Comparison of ENCODE assay signal across 12 cellular contexts in genomic region chr4:140096921-140097320, GRCh38. TPM values are rescaled to one million over a fixed set of nuclear protein-coding genes. Genes with fewer than 3 reads are reported as not detected.
DNase-seq lines count a peak whose midpoint lies in the region; ATAC-seq, FAIRE-seq and TF ChIP-seq lines count a peak whose summit lies in the region.
"Had no signal": no experiment of that assay in that cellular context is flagged by ENCODE, and none has a peak within 500 bp of the region (broad histone marks: within the 10 kb centered on the region; RNA-seq: fewer than 3 reads in every experiment).

No MANE protein-coding gene starts in this region.

- no peak overlapping the region for H4K8ac ChIP-seq in mesendoderm (ENCODE audit: low read depth, low read length)

- peak overlapping the region; percentile 58 for H2BK15ac ChIP-seq in mesendoderm (replicated peaks; ENCODE audit: low read depth)

- no peaks in the 10 kb centered on the region for H3K9me3 Mint-ChIP-seq in astrocyte (ENCODE audit: unreplicated experiment)
- H3K9me3 Mint-ChIP-seq: WTC11 had no signal

- peak overlapping the region; percentile 88 for H3K27ac Mint-ChIP-seq in astrocyte (ENCODE audit: unreplicated experiment)
- H3K27ac Mint-ChIP-seq: WTC11 had no signal

- no peak overlapping the region for H2AK5ac ChIP-seq in mesendoderm (ENCODE audit: low read length)

- no peak overlapping the region for H3K4ac ChIP-seq in mesendoderm (ENCODE audit: low read depth, low read length)

- no peak for TF ChIP-seq POLR2A in HepG2 (IDR thresholded peaks at IDR 0.05; ENCODE audit: insufficient read depth in 1 of 2, low read depth in 2 of 2, low read length in 2 of 2)

- H3K27me3 ChIP-seq in liver (ENCODE audit: control insufficient read depth in 4 of 4, insufficient read depth in 4 of 4, low read length in 3 of 4) = no peaks in the 10 kb centered on the region
- H3K27me3 ChIP-seq in HepG2 (ENCODE audit: control insufficient read depth in 1 of 2, insufficient read depth in 2 of 2, low read length in 2 of 2) = no peaks in the 10 kb centered on the region
- no peaks in the 10 kb centered on the region for H3K27me3 ChIP-seq in astrocyte (ENCODE audit: insufficient read depth, low read length)
- H3K27me3 ChIP-seq in mesendoderm (ENCODE audit: insufficient read depth, low read length, poor library complexity) = no peaks in the 10 kb centered on the region

- DNase-seq in HepG2 (ENCODE audit: low spot score) (no peak), astrocyte (ENCODE audit: low read depth) (no peak), mesendoderm (no peak), globus pallidus (ENCODE audit: low spot score) (no peak), HPDE6-E6E7 (ENCODE audit: extremely low spot score) (no peak), cortex of kidney (lab: John Stamatoyannopoulos, UW) (no peak)
- DNase-seq: NCI-H1048; NK-92 treated with Interleukin-12 subunit alpha and Interleukin-12 subunit beta, amount 100 ng/mL, for 24 hours had no signal

- no peak overlapping the region for H3K9ac ChIP-seq in liver (ENCODE audit: low read depth in 1 of 2, low read length in 2 of 2)
- no peak overlapping the region for H3K9ac ChIP-seq in HepG2 (ENCODE audit: insufficient read depth, low read depth, low read length)
- H3K9ac ChIP-seq in astrocyte (ENCODE audit: low read length) = peak overlapping the region; percentile 65
- no peak overlapping the region for H3K9ac ChIP-seq in mesendoderm (ENCODE audit: low read length)

- TF ChIP-seq CTCF in liver (IDR thresholded peaks at IDR 0.05; ENCODE audit: low read depth, low read length, missing input control) = no peak
- no peak for TF ChIP-seq CTCF in HepG2 (CRISPR knock-in tag; IDR thresholded peaks at IDR 0.05)
- no peak for TF ChIP-seq CTCF in astrocyte (IDR thresholded peaks at IDR 0.05; ENCODE audit: insufficient read depth, low read depth, low read length)

- H3K4me3 ChIP-seq in liver (ENCODE audit: low read depth in 1 of 3, low read length in 3 of 3) = no peak overlapping the region
- no peak overlapping the region for H3K4me3 ChIP-seq in HepG2 (replicated peaks in 1 of 3; ENCODE audit: insufficient read depth in 1 of 3, low read depth in 2 of 3, low read length in 3 of 3)
- H3K4me3 ChIP-seq in astrocyte (ENCODE audit: insufficient read depth, low read depth, low read length) = no peak overlapping the region
- H3K4me3 ChIP-seq in mesendoderm (ENCODE audit: low read length) = no peak overlapping the region

- no peak for TF ChIP-seq EP300 in HepG2 (IDR thresholded peaks at IDR 0.05; ENCODE audit: low read depth in 2 of 2, low read length in 2 of 2)
- no peak for TF ChIP-seq EP300 in HepG2 (CRISPR knock-in tag; IDR thresholded peaks at IDR 0.05; ENCODE audit: borderline replicate concordance)

- peaks cover 8% of the 10 kb centered on the region for H3K36me3 Mint-ChIP-seq in astrocyte (ENCODE audit: low read depth, unreplicated experiment)
- H3K36me3 Mint-ChIP-seq: WTC11 had no signal

- H4K5ac ChIP-seq in mesendoderm (ENCODE audit: low read length) = no peak overlapping the region

- H3K56ac ChIP-seq in mesendoderm (ENCODE audit: low read length) = peak overlapping the region; percentile 25

- 66% methylated on average over 2 of the region's 2 CpGs for WGBS in liver
- WGBS in HepG2 (ENCODE audit: low lambda C conversion rate) = 40% methylated on average over 2 of the region's 2 CpGs
- WGBS in mesendoderm (ENCODE audit: extremely low coverage, insufficient coverage, low lambda C conversion rate) = no CpG with 5 or more reads among the region's 2 CpGs

- H3K36me3 ChIP-seq in liver (ENCODE audit: control insufficient read depth in 4 of 4, insufficient read depth in 3 of 4, low read depth in 1 of 4, low read length in 3 of 4) (no peaks in the 10 kb centered on the region), HepG2 (replicated peaks in 1 of 2; ENCODE audit: control insufficient read depth in 1 of 2, insufficient read depth in 2 of 2, low read length in 2 of 2) (no peaks in the 10 kb centered on the region), astrocyte (ENCODE audit: insufficient read depth, low read length) (no peaks in the 10 kb centered on the region), mesendoderm (ENCODE audit: control insufficient read depth, insufficient read depth, low read length) (no peaks in the 10 kb centered on the region)

- H2BK120ac ChIP-seq in mesendoderm (ENCODE audit: low read depth, low read length) = no peak overlapping the region

- no peak overlapping the region for H3K4me2 ChIP-seq in HepG2 (ENCODE audit: low read depth, low read length)
- peak overlapping the region; percentile 60 for H3K4me2 ChIP-seq in astrocyte (ENCODE audit: low read length)
- H3K4me2 ChIP-seq in mesendoderm (ENCODE audit: low read length) = no peak overlapping the region

- H3K79me2 ChIP-seq in HepG2 (ENCODE audit: insufficient read depth, low read length) (no peaks in the 10 kb centered on the region), astrocyte (ENCODE audit: insufficient read depth, low read length) (no peaks in the 10 kb centered on the region), mesendoderm (ENCODE audit: control insufficient read depth, insufficient read depth, low read length) (peaks cover 4% of the 10 kb centered on the region)

- CTCF ChIA-PET in HepG2 (lab: Yijun Ruan, JAX; ENCODE audit: low intra/inter-chr PET ratio, low total read pairs) = no interaction called here

- H3K9me3 ChIP-seq in liver (ENCODE audit: control insufficient read depth in 4 of 4, low read length in 3 of 4) (no peaks in the 10 kb centered on the region), HepG2 (ENCODE audit: low read length) (no peaks in the 10 kb centered on the region), astrocyte (ENCODE audit: insufficient read depth, low read depth, low read length) (no peaks in the 10 kb centered on the region)

- H3K4me1 ChIP-seq in liver (ENCODE audit: control insufficient read depth in 4 of 4, insufficient read depth in 4 of 4, low read length in 3 of 4) (peaks cover 7 to 21% (median 13%) of the 10 kb centered on the region in 4 donors), HepG2 (ENCODE audit: insufficient read depth, low read length) (no peaks in the 10 kb centered on the region), astrocyte (ENCODE audit: insufficient read depth, low read length) (peaks cover 66% of the 10 kb centered on the region), mesendoderm (ENCODE audit: control insufficient read depth, low read depth, low read length) (peaks cover 43% of the 10 kb centered on the region)

- peak overlapping the region; percentile 2 for H2BK5ac ChIP-seq in mesendoderm (ENCODE audit: low read length)

- intact Hi-C loops in HepG2 (cut with micrococcal nuclease; ENCODE audit: unreplicated experiment) = no loop called here

- no peak for TF ChIP-seq RAD21 in liver (IDR thresholded peaks at IDR 0.05)
- TF ChIP-seq RAD21 in HepG2 (CRISPR knock-in tag; IDR thresholded peaks at IDR 0.05) = no peak

- H3K79me1 ChIP-seq in mesendoderm (ENCODE audit: low read length) = peaks cover 9% of the 10 kb centered on the region

- peak overlapping the region; percentile 77 for H3K18ac ChIP-seq in mesendoderm (ENCODE audit: low read length)

- ATAC-seq in HepG2 = no peak
- ATAC-seq in GM21526 (IDR thresholded peaks at IDR 0.05; ENCODE audit: low FRiP score, unreplicated experiment) = no peak
- ATAC-seq: WTC11 had no signal

- no peak overlapping the region for H3K23ac ChIP-seq in mesendoderm (ENCODE audit: low read length)

- peaks cover 73% of the 10 kb centered on the region for H3K4me1 Mint-ChIP-seq in astrocyte (ENCODE audit: low read depth, unreplicated experiment)

- H3K27me3 Mint-ChIP-seq in astrocyte (ENCODE audit: low read depth, unreplicated experiment) = no peaks in the 10 kb centered on the region

- in situ Hi-C loops in HepG2 (cut with HindIII; ENCODE audit: extremely low pct_ligation_motif_present, low pct_unique_long_range_greater_than_20kb) = no loop called here

- POLR2A ChIA-PET in HepG2 (lab: Yijun Ruan, JAX) = no interaction called here

- FAIRE-seq in HepG2 (lab: Jason Lieb, UNC) (no peak), astrocyte (lab: Jason Lieb, UNC) (no peak)
- FAIRE-seq: D721Med had no signal

- H2AFZ ChIP-seq in HepG2 (ENCODE audit: low read length) = no peak overlapping the region
- H2AFZ ChIP-seq in astrocyte (ENCODE audit: low read depth, low read length) = no peak overlapping the region

- peak overlapping the region; percentile 15 for H3K4me3 Mint-ChIP-seq in astrocyte (ENCODE audit: unreplicated experiment)
- H3K4me3 Mint-ChIP-seq: WTC11 had no signal

- peak overlapping the region; percentile 17 to 52 for H3K27ac ChIP-seq in liver (ENCODE audit: low read depth in 1 of 2, low read length in 2 of 2)
- no peak overlapping the region for H3K27ac ChIP-seq in HepG2 (ENCODE audit: extremely low read length, insufficient read depth, low read length)
- peak overlapping the region; percentile 92 for H3K27ac ChIP-seq in astrocyte (ENCODE audit: low read depth, low read length)
- H3K27ac ChIP-seq in mesendoderm (ENCODE audit: low read depth, low read length) = no peak overlapping the region

- no TSS peak for BruUV-seq in HepG2 (replicated peaks; lab: Mats Ljungman, UMichigan)

- H4K20me1 ChIP-seq in HepG2 (ENCODE audit: insufficient read depth, low read length) = no peaks in the 10 kb centered on the region
- no peaks in the 10 kb centered on the region for H4K20me1 ChIP-seq in astrocyte (ENCODE audit: insufficient read depth, low read length)

RNA-seq across cellular contexts. Expression of gene MAML3, which starts 57.1 kb away (rescaled TPM):
- 1 to 10 TPM; 3.2 to 4.3 TPM for total RNA-seq in liver
- 1 to 10 TPM; 1.3 to 2.2 TPM for polyA plus RNA-seq in liver
- 0.13 TPM in 1 of 2 replicates, not detected in the other for total RNA-seq in HepG2 (2016; rRNA removed; fragmentation: Illumina TruSeq; extraction: Trizol)
- total RNA-seq in HepG2 (2016; cell fraction: cytosol; rRNA removed; fragmentation: Illumina TruSeq; extraction: Trizol; ENCODE audit: low read depth) = under 0.01 TPM in 1 of 2 replicates, not detected in the other
- total RNA-seq in HepG2 (2016; cell fraction: insoluble cytoplasmic fraction; rRNA removed; fragmentation: Illumina TruSeq; extraction: Trizol) = 0.09 TPM in 1 of 2 replicates, not detected in the other
- total RNA-seq in HepG2 (2016; cell fraction: membrane; rRNA removed; fragmentation: Illumina TruSeq; extraction: Trizol) = not detected in 2 replicates
- total RNA-seq in HepG2 (2016; cell fraction: nucleus; rRNA removed; fragmentation: Illumina TruSeq; extraction: Trizol) = not detected in 2 replicates
- polyA plus RNA-seq in HepG2 (2011; rRNA removed) = 0.04 and 0.05 TPM in 2 replicates
- 0.07 and 0.08 TPM in 2 replicates for polyA plus RNA-seq in HepG2 (2011; cell fraction: cytosol; rRNA removed)
- 0.07 and 0.08 TPM in 2 replicates for polyA plus RNA-seq in HepG2 (2011; cell fraction: nucleus; rRNA removed)
- polyA plus RNA-seq in HepG2 (2012) = 0.25 and 0.36 TPM in 2 replicates
- polyA plus RNA-seq in HepG2 (2016; cell fraction: cytosol; fragmentation: Illumina TruSeq; extraction: Trizol; ENCODE audit: low read depth) = not detected in 2 replicates
- 0.04 TPM in 1 of 2 replicates, not detected in the other for polyA plus RNA-seq in HepG2 (2016; cell fraction: insoluble cytoplasmic fraction; fragmentation: Illumina TruSeq; extraction: Trizol; ENCODE audit: low read depth)
- not detected in 2 replicates for polyA plus RNA-seq in HepG2 (2016; cell fraction: membrane; fragmentation: Illumina TruSeq; extraction: Trizol; ENCODE audit: low read depth)
- polyA plus RNA-seq in HepG2 (2016; cell fraction: nucleus; fragmentation: Illumina TruSeq; extraction: Trizol; ENCODE audit: insufficient read depth, low read depth) = not detected in 2 replicates
- polyA minus RNA-seq in HepG2 (2011; rRNA and poly(A)+ RNA removed; ENCODE audit: low replicate concordance) = 0.04 and 2.7 TPM in 2 replicates
- 0.30 TPM in 1 of 2 replicates, not detected in the other for polyA minus RNA-seq in HepG2 (2011; cell fraction: cytosol; rRNA and poly(A)+ RNA removed)
- polyA minus RNA-seq in HepG2 (2011; cell fraction: nucleus; rRNA and poly(A)+ RNA removed) = 0.50 and 0.52 TPM in 2 replicates
- 8.1 and 10.2 TPM in 2 replicates for total RNA-seq in astrocyte
- polyA plus RNA-seq in mesendoderm (2013, experiment 1 of 2) = 19.2 TPM
- 19.6 TPM for polyA plus RNA-seq in mesendoderm (2013, experiment 2 of 2)

Comparison
In these comparisons a context has a peak if more than half of its experiments do, and no peak if none do; other contexts are left out.
1. H3K27ac ChIP-seq: peak in liver (2 of 2) and astrocyte (single experiment); none in HepG2 (single experiment) and mesendoderm (single experiment).